ENCODE assay signal across 9 cellular contexts in the genomic region with DNA sequence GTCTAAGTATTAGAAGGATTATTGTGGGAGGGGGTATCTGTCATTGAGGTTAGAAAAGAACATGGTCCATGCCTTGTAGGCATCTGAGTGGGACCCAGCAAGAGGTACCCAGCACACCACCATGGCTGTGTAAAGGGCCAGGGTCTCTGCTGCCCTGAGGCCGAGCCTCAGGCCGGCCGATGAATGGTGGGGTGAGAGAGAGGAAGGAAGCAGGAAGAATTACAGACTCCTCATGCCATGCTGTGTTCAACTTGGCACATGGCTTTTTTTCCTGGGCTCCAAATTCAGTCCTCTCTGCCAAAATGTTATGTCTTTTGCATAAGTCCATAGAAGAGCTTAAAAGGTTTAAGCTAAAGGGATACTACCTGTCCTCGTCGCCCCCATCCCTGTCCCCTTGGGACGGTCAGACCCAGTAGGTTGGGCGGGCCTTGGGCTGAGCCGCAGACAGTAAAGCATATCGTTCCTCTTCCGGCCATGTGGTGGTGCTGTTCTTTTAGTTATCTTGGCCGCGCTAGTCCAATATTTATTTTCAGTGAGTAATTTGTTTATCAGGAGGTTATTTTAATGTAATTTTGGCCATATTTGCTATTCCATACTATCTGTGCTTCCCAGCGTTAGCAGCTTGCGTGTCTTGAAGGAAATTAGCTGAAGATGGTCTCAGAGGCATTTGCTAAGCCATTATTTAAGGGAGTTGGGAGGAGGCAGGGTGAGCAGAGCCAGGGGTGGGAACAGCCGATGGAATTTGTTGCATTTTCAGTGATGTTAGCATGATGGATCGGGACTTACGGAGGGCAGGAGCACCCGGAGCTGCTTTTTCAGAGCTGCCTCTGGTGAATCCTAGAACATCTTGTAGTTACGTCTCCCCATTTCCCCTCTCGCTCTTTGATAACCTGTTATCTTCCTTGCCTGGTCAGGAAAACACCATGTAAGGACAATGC.
DNase-seq lines count a peak whose midpoint lies in the region; ATAC-seq lines count a peak whose summit lies in the region.
"Had no signal": no experiment of that assay in that cellular context is flagged by ENCODE, and none has a peak within 500 bp of the region (broad histone marks: within the 10 kb centered on the region; RNA-seq: fewer than 3 reads in every experiment).

No MANE protein-coding gene starts in this region.

- H3K4me1 Mint-ChIP-seq in activated naive CD8-positive, alpha-beta T cell treated with anti-CD3 and anti-CD28 coated beads for 36 hours: peaks cover 5% of the 10 kb centered on the region

- no peaks in the 10 kb centered on the region for H3K9me3 ChIP-seq in iPS-18c (ENCODE audit: control insufficient read depth, insufficient read depth, low read length)

- H3K27me3 Mint-ChIP-seq in activated naive CD8-positive, alpha-beta T cell treated with anti-CD3 and anti-CD28 coated beads for 36 hours: peaks cover 40% of the 10 kb centered on the region

- H3K4me3 Mint-ChIP-seq in activated naive CD8-positive, alpha-beta T cell treated with anti-CD3 and anti-CD28 coated beads for 36 hours: no peak overlapping the region
- H3K4me3 Mint-ChIP-seq: stimulated activated naive CD8-positive, alpha-beta T cell treated with anti-CD3 and anti-CD28 coated beads, Interleukin-15, Interleukin-2, amounts not matched to agents 100 ng/mL and 50 ng/mL, for 24 hours had no signal

- H3K9me3 Mint-ChIP-seq in activated naive CD8-positive, alpha-beta T cell treated with anti-CD3 and anti-CD28 coated beads for 36 hours: no peaks in the 10 kb centered on the region
- H3K9me3 Mint-ChIP-seq: stimulated activated naive CD8-positive, alpha-beta T cell treated with anti-CD3 and anti-CD28 coated beads, Interleukin-15, Interleukin-2, amounts not matched to agents 100 ng/mL and 50 ng/mL, for 24 hours had no signal

- ATAC-seq in HG03135 (IDR thresholded peaks at IDR 0.05; ENCODE audit: unreplicated experiment): peak; percentile 66
- ATAC-seq in GM18858 (IDR thresholded peaks at IDR 0.05; ENCODE audit: unreplicated experiment): no peak

- peak overlapping the region; percentile 30; the same call in 1 of the 2 replicates for H3K4me3 ChIP-seq in iPS-18c (ENCODE audit: insufficient read depth, low read depth, low read length)

- H3K27ac Mint-ChIP-seq in activated naive CD8-positive, alpha-beta T cell treated with anti-CD3 and anti-CD28 coated beads for 36 hours: no peak overlapping the region
- H3K27ac Mint-ChIP-seq: stimulated activated naive CD8-positive, alpha-beta T cell treated with anti-CD3 and anti-CD28 coated beads, Interleukin-15, Interleukin-2, amounts not matched to agents 100 ng/mL and 50 ng/mL, for 24 hours had no signal

- no peaks in the 10 kb centered on the region for H3K36me3 Mint-ChIP-seq in activated naive CD8-positive, alpha-beta T cell treated with anti-CD3 and anti-CD28 coated beads for 36 hours

- DNase-seq in NCI-H1417 (lab: John Stamatoyannopoulos, UW) (peak; percentile 6 to 78 (median 72)), NCI-H1417 treated with DMSO at 0.1 percent for 48 hours (lab: John Stamatoyannopoulos, UW) (no peak), OCI-M1 (lab: John Stamatoyannopoulos, UW) (peak; percentile 30)
- DNase-seq in activated naive CD8-positive, alpha-beta T cell treated with anti-CD3 and anti-CD28 coated beads for 36 hours: peak; percentile 10
- DNase-seq in stimulated activated CD4-positive, alpha-beta T cell treated with anti-CD3 and anti-CD28 coated beads, Interleukin-4, amount 100 ng/mL, for 1 hour: peak; percentile 22
